Comparison of ENCODE assay signal across 1 cellular context in the genomic region with DNA sequence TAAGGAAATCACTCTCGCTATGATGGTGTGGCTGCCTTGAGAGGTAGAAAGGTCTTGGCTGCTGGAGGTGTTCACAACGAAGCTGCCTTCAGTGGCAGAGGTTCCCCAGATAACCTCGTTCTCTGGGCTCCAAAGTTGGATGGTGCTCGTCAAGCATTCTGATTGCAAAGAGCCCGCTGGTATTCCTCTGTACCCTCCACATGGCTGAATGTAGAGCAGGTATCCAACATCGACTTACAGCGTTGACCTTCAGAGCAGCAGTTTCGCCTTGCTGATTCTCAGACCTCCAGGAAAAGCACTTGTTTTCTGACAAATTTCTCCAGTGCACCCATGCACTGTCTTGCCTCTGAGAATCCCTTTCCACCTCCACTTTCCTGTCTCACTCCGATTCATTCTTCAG.
TF ChIP-seq lines count a peak whose summit lies in the region.

No MANE protein-coding gene starts in this region.

TF ChIP-seq in H1, 55 proteins besides CTCF, POLR2A, EP300 and RAD21 (continued from another document):
- TF ChIP-seq HDAC6 (IDR thresholded peaks at IDR 0.05; ENCODE audit: low read depth, low read length): no peak
- TF ChIP-seq KDM1A (IDR thresholded peaks at IDR 0.05; ENCODE audit: borderline replicate concordance, low read length): no peak
- no peak for TF ChIP-seq TAF7 (optimal IDR thresholded peaks at IDR 0.05; ENCODE audit: borderline replicate concordance, low read depth, low read length)
- no peak for TF ChIP-seq SIX5 (IDR thresholded peaks at IDR 0.05; ENCODE audit: low read depth, low read length)
- no peak for TF ChIP-seq CTBP2 (IDR thresholded peaks at IDR 0.05; ENCODE audit: borderline replicate concordance, insufficient read depth, insufficient read length, low read length)
- no peak for TF ChIP-seq ZNF274 (IDR thresholded peaks at IDR 0.05; ENCODE audit: borderline replicate concordance, extremely low read depth, low read length)
- no peak for TF ChIP-seq YY1 (IDR thresholded peaks at IDR 0.05; ENCODE audit: low read depth, low read length)
- TF ChIP-seq, protein P1, sequence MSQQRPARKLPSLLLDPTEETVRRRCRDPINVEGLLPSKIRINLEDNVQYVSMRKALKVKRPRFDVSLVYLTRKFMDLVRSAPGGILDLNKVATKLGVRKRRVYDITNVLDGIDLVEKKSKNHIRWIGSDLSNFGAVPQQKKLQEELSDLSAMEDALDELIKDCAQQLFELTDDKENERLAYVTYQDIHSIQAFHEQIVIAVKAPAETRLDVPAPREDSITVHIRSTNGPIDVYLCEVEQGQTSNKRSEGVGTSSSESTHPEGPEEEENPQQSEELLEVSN (IDR thresholded peaks at IDR 0.05): no peak
- TF ChIP-seq TCF12 (IDR thresholded peaks at IDR 0.05; ENCODE audit: low read depth, low read length): no peak
- no peak for TF ChIP-seq POLR2AphosphoS5 (IDR thresholded peaks at IDR 0.05; ENCODE audit: low read depth, low read length)
- no peak for TF ChIP-seq NRF1 (IDR thresholded peaks at IDR 0.05; ENCODE audit: low read depth, low read length)
- TF ChIP-seq RNF2 (IDR thresholded peaks at IDR 0.05; ENCODE audit: borderline replicate concordance, low read depth, low read length, missing control alignments, poor library complexity, severe bottlenecking): no peak
- TF ChIP-seq TAF1 (IDR thresholded peaks at IDR 0.05; ENCODE audit: low read depth, low read length): no peak
- TF ChIP-seq, protein P2, sequence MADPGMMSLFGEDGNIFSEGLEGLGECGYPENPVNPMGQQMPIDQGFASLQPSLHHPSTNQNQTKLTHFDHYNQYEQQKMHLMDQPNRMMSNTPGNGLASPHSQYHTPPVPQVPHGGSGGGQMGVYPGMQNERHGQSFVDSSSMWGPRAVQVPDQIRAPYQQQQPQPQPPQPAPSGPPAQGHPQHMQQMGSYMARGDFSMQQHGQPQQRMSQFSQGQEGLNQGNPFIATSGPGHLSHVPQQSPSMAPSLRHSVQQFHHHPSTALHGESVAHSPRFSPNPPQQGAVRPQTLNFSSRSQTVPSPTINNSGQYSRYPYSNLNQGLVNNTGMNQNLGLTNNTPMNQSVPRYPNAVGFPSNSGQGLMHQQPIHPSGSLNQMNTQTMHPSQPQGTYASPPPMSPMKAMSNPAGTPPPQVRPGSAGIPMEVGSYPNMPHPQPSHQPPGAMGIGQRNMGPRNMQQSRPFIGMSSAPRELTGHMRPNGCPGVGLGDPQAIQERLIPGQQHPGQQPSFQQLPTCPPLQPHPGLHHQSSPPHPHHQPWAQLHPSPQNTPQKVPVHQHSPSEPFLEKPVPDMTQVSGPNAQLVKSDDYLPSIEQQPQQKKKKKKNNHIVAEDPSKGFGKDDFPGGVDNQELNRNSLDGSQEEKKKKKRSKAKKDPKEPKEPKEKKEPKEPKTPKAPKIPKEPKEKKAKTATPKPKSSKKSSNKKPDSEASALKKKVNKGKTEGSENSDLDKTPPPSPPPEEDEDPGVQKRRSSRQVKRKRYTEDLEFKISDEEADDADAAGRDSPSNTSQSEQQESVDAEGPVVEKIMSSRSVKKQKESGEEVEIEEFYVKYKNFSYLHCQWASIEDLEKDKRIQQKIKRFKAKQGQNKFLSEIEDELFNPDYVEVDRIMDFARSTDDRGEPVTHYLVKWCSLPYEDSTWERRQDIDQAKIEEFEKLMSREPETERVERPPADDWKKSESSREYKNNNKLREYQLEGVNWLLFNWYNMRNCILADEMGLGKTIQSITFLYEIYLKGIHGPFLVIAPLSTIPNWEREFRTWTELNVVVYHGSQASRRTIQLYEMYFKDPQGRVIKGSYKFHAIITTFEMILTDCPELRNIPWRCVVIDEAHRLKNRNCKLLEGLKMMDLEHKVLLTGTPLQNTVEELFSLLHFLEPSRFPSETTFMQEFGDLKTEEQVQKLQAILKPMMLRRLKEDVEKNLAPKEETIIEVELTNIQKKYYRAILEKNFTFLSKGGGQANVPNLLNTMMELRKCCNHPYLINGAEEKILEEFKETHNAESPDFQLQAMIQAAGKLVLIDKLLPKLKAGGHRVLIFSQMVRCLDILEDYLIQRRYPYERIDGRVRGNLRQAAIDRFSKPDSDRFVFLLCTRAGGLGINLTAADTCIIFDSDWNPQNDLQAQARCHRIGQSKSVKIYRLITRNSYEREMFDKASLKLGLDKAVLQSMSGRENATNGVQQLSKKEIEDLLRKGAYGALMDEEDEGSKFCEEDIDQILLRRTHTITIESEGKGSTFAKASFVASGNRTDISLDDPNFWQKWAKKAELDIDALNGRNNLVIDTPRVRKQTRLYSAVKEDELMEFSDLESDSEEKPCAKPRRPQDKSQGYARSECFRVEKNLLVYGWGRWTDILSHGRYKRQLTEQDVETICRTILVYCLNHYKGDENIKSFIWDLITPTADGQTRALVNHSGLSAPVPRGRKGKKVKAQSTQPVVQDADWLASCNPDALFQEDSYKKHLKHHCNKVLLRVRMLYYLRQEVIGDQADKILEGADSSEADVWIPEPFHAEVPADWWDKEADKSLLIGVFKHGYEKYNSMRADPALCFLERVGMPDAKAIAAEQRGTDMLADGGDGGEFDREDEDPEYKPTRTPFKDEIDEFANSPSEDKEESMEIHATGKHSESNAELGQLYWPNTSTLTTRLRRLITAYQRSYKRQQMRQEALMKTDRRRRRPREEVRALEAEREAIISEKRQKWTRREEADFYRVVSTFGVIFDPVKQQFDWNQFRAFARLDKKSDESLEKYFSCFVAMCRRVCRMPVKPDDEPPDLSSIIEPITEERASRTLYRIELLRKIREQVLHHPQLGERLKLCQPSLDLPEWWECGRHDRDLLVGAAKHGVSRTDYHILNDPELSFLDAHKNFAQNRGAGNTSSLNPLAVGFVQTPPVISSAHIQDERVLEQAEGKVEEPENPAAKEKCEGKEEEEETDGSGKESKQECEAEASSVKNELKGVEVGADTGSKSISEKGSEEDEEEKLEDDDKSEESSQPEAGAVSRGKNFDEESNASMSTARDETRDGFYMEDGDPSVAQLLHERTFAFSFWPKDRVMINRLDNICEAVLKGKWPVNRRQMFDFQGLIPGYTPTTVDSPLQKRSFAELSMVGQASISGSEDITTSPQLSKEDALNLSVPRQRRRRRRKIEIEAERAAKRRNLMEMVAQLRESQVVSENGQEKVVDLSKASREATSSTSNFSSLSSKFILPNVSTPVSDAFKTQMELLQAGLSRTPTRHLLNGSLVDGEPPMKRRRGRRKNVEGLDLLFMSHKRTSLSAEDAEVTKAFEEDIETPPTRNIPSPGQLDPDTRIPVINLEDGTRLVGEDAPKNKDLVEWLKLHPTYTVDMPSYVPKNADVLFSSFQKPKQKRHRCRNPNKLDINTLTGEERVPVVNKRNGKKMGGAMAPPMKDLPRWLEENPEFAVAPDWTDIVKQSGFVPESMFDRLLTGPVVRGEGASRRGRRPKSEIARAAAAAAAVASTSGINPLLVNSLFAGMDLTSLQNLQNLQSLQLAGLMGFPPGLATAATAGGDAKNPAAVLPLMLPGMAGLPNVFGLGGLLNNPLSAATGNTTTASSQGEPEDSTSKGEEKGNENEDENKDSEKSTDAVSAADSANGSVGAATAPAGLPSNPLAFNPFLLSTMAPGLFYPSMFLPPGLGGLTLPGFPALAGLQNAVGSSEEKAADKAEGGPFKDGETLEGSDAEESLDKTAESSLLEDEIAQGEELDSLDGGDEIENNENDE (IDR thresholded peaks at IDR 0.05; ENCODE audit: insufficient replicate concordance, low read length): no peak
- no peak for TF ChIP-seq HDAC2 (IDR thresholded peaks at IDR 0.05; ENCODE audit: borderline replicate concordance in 1 of 2, low read depth in 2 of 2, low read length in 2 of 2)
- no peak for TF ChIP-seq TEAD4 (IDR thresholded peaks at IDR 0.05; ENCODE audit: low read depth, low read length)
